8 cellular contexts compared by ENCODE assay signal in genomic region chr5:154771383-154771901, GRCh38. TPM values are rescaled to one million over a fixed set of nuclear protein-coding genes. Genes with fewer than 3 reads are reported as not detected.
A peak's percentile ranks its signal among the peaks of the same experiment; 100 is the strongest.
DNase-seq lines count a peak whose midpoint lies in the region; ATAC-seq and TF ChIP-seq lines count a peak whose summit lies in the region.

No MANE protein-coding gene starts in this region.

- peaks cover 7% of the 10 kb centered on the region for H3K36me3 Mint-ChIP-seq in stimulated activated memory B cell treated with anti-CD40 and anti-IgM and Interleukin-4, amounts not matched to agents 10 μg/mL and 1 μg/mL and 100 μg/mL, for 72 hours

- H3K4me3 ChIP-seq in astrocyte of the spinal cord (ENCODE audit: low read depth, low read length), result no peak overlapping the region

- H3K27ac Mint-ChIP-seq in stimulated activated memory B cell treated with anti-CD40 and anti-IgM and Interleukin-4, amounts not matched to agents 10 μg/mL and 1 μg/mL and 100 μg/mL, for 72 hours, result peak overlapping the region; percentile 74

- peaks cover 71% of the 10 kb centered on the region for H3K4me1 Mint-ChIP-seq in stimulated activated memory B cell treated with anti-CD40 and anti-IgM and Interleukin-4, amounts not matched to agents 10 μg/mL and 1 μg/mL and 100 μg/mL, for 72 hours

- no peaks in the 10 kb centered on the region for H3K27me3 Mint-ChIP-seq in stimulated activated memory B cell treated with anti-CD40 and anti-IgM and Interleukin-4, amounts not matched to agents 10 μg/mL and 1 μg/mL and 100 μg/mL, for 72 hours

- in situ Hi-C loops in astrocyte of the spinal cord (cut with HindIII; ENCODE audit: low sequenced_read_pairs), result no loop called here

- no peaks in the 10 kb centered on the region for H3K9me3 Mint-ChIP-seq in stimulated activated memory B cell treated with anti-CD40 and anti-IgM and Interleukin-4, amounts not matched to agents 10 μg/mL and 1 μg/mL and 100 μg/mL, for 72 hours

- DNase-seq in H4 (ENCODE audit: low spot score), result peak; percentile 21
- DNase-seq in astrocyte of the spinal cord (ENCODE audit: low read depth, low spot score), result peak; percentile 91
- peak; percentile 92 for DNase-seq in iris pigment epithelial cell (ENCODE audit: low read depth)
- no peak for DNase-seq in ureter (ENCODE audit: low spot score)
- no peak for DNase-seq in NCI-H1417 (lab: John Stamatoyannopoulos, UW)

- no peak overlapping the region for H3K4me3 Mint-ChIP-seq in stimulated activated memory B cell treated with anti-CD40 and anti-IgM and Interleukin-4, amounts not matched to agents 10 μg/mL and 1 μg/mL and 100 μg/mL, for 72 hours

- peak; percentile 20 for TF ChIP-seq CTCF in astrocyte of the spinal cord (IDR thresholded peaks at IDR 0.05; ENCODE audit: low read depth, low read length)

- ATAC-seq in stimulated activated memory B cell treated with anti-CD40 and anti-IgM and Interleukin-4, amounts not matched to agents 10 μg/mL and 1 μg/mL and 100 μg/mL, for 72 hours, result no peak
- no peak for ATAC-seq in GM21447 (IDR thresholded peaks at IDR 0.05; ENCODE audit: unreplicated experiment)
- no peak for ATAC-seq in HG02970 (IDR thresholded peaks at IDR 0.05; ENCODE audit: low FRiP score, unreplicated experiment)

RNA-seq across cellular contexts. Expression of gene LARP1, which starts 16.3 kb away (rescaled TPM):
- total RNA-seq in H4 (2014; rRNA removed; shearing (Covaris generic)), result 44.3 and 48.5 TPM in 2 replicates
- total RNA-seq in ureter, result 300 TPM

Comparison
In these comparisons a context has a peak if more than half of its experiments do, and no peak if none do; other contexts are left out.
1. DNase-seq: peak in H4 (single experiment), astrocyte of the spinal cord (single experiment) and iris pigment epithelial cell (single experiment); none in ureter (single experiment) and NCI-H1417 (0 of 3).